Comparison of ENCODE assay signal across 3 cellular contexts in the genomic region with DNA sequence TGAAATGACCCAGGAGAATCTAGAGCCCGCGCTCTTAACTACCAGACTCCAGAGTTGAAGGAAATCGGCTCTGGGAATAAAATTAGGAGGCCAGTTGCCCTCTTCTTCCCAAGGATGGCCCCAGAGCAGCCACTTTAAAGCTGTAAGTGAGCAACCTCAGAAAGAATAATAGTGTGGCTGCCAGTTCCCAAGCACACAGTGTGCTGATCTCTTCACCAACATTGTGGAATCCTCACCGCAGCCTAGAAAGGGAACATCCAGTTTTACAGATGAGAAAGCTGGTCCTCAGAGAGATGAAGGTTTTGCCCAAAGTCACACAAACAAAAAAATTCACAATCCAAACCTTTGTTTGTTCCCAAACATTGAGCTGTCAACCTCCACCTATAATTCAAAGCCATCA.
"Had no signal": no experiment of that assay in that cellular context is flagged by ENCODE, and none has a peak within 500 bp of the region (broad histone marks: within the 10 kb centered on the region; RNA-seq: fewer than 3 reads in every experiment).

No MANE protein-coding gene starts in this region.

- DNase-seq: GDM1, GF-D8 had no signal

- H3K4me3 ChIP-seq: GM12878 had no signal

- ATAC-seq: GM12878 had no signal
